1 cellular context compared by ENCODE assay signal in the genomic region with DNA sequence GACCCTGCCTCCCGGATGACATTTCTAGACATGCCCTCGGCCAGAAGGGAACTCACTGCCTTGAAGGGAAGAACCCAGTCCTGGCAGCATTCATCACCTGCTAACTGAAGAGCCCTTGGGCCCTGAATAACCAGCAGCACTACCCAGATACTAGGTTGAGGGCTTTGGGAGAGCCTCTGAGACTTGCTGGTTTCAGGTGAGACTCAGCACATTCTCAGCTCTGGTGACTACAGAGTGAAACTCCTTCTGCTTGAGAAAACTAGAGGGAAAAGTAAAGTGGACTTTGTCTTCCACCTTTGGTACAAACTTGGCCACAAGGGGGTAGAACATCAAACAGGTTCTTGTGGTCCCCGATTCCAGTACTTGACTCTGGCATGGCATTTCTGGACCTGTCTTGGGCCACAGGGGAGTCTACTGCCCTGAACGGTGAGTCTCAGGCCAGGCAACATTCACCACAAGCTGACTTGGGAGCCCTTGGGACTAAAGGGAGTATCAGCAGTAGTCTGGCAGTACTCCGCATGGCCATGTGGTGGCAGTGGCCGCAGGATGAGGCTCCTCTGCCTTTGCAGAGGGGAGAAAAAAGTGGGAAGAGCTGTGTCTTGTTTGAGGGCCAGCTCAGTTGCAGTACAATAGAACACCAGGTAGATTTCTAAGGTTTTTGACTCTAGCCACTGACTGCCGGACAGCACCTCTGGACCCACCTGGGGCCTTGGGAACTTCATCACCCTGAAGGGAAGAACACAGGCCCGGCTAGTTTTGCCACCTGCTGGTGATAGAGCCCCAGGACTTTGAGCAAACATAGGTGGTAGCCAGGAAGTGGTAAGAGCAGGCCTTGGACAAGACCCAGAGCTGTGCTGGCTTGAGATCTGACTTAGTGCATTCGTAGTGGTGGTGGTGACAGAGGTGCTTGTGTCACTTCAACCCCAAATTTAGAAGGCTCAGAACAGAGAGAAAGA.
TF ChIP-seq lines count a peak whose summit lies in the region.

No MANE protein-coding gene starts in this region.

TF ChIP-seq in GM23338, 12 proteins besides CTCF, POLR2A, EP300 and RAD21 (continued from another document):
- TF ChIP-seq, protein P1, sequence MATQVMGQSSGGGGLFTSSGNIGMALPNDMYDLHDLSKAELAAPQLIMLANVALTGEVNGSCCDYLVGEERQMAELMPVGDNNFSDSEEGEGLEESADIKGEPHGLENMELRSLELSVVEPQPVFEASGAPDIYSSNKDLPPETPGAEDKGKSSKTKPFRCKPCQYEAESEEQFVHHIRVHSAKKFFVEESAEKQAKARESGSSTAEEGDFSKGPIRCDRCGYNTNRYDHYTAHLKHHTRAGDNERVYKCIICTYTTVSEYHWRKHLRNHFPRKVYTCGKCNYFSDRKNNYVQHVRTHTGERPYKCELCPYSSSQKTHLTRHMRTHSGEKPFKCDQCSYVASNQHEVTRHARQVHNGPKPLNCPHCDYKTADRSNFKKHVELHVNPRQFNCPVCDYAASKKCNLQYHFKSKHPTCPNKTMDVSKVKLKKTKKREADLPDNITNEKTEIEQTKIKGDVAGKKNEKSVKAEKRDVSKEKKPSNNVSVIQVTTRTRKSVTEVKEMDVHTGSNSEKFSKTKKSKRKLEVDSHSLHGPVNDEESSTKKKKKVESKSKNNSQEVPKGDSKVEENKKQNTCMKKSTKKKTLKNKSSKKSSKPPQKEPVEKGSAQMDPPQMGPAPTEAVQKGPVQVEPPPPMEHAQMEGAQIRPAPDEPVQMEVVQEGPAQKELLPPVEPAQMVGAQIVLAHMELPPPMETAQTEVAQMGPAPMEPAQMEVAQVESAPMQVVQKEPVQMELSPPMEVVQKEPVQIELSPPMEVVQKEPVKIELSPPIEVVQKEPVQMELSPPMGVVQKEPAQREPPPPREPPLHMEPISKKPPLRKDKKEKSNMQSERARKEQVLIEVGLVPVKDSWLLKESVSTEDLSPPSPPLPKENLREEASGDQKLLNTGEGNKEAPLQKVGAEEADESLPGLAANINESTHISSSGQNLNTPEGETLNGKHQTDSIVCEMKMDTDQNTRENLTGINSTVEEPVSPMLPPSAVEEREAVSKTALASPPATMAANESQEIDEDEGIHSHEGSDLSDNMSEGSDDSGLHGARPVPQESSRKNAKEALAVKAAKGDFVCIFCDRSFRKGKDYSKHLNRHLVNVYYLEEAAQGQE (IDR thresholded peaks at IDR 0.05; ENCODE audit: unreplicated experiment): no peak
- no peak for TF ChIP-seq ZNF331 (CRISPR knock-in tag; IDR thresholded peaks at IDR 0.05; ENCODE audit: low read depth)
